8 cellular contexts compared by ENCODE assay signal in genomic region chr1:203769505-203770343, GRCh38. TPM values are rescaled to one million over a fixed set of nuclear protein-coding genes. Genes with fewer than 3 reads are reported as not detected.
DNase-seq lines count a peak whose midpoint lies in the region; ATAC-seq, FAIRE-seq and TF ChIP-seq lines count a peak whose summit lies in the region.

No MANE protein-coding gene starts in this region.

- no peaks in the 10 kb centered on the region for H3K27me3 ChIP-seq in breast epithelium
- no peaks in the 10 kb centered on the region for H3K27me3 ChIP-seq in stomach smooth muscle (ENCODE audit: control insufficient read depth in 1 of 2, insufficient read depth in 2 of 2, low read length in 2 of 2)

- TF ChIP-seq CTCF in breast epithelium (IDR thresholded peaks at IDR 0.05): no peak

- DNase-seq in GM04504 (ENCODE audit: low read depth) (peak; percentile 79), NCI-H460 (ENCODE audit: extremely low read depth, low read depth) (peak; percentile 36), breast epithelium (ENCODE audit: low spot score in 2 of 2) (peak; percentile 62 to 63), left colon (peak; percentile 80 to 90), GM12892 (ENCODE audit: insufficient read length) (no peak)

- peak; percentile 90 for ATAC-seq in left colon
- ATAC-seq in GM18907 (IDR thresholded peaks at IDR 0.05; ENCODE audit: unreplicated experiment): no peak
- ATAC-seq in HG03457 (IDR thresholded peaks at IDR 0.05; ENCODE audit: unreplicated experiment): no peak

- H3K9me3 ChIP-seq in breast epithelium (no peaks in the 10 kb centered on the region), stomach smooth muscle (ENCODE audit: control insufficient read depth in 2 of 2, low read length in 2 of 2) (no peaks in the 10 kb centered on the region)

- H3K27ac ChIP-seq in breast epithelium (peak overlapping the region; percentile 29 to 64), stomach smooth muscle (ENCODE audit: low read length) (peak overlapping the region; percentile 49)

- TF ChIP-seq POLR2A in breast epithelium (IDR thresholded peaks at IDR 0.05): no peak
- no peak for TF ChIP-seq POLR2A in GM12892 (IDR thresholded peaks at IDR 0.05; ENCODE audit: low read depth, low read length)

- no peaks in the 10 kb centered on the region for H3K36me3 ChIP-seq in breast epithelium
- H3K36me3 ChIP-seq in stomach smooth muscle (ENCODE audit: control insufficient read depth in 2 of 2, insufficient read depth in 2 of 2, low read length in 2 of 2): no peaks in the 10 kb centered on the region

- peak overlapping the region in 2 of 3 donors; percentile 32 to 52 for H3K4me3 ChIP-seq in breast epithelium
- peak overlapping the region; percentile 21 to 47 for H3K4me3 ChIP-seq in stomach smooth muscle (ENCODE audit: low read length in 2 of 2)

- H3K9ac ChIP-seq in stomach smooth muscle (ENCODE audit: low read length in 2 of 2): peak overlapping the region; percentile 43 to 55

- H3K4me1 ChIP-seq in breast epithelium (no peaks in the 10 kb centered on the region), stomach smooth muscle (ENCODE audit: control insufficient read depth, insufficient read depth, low read length) (peaks cover 22% of the 10 kb centered on the region)

- no peak for FAIRE-seq in GM12892 (lab: Jason Lieb, UNC)

- intact Hi-C loops in breast epithelium (cut with DNase I; ENCODE audit: low total_unique reads) (no loop called here), left colon (cut with DNase I, micrococcal nuclease) (no loop called here)

RNA-seq across cellular contexts. Expression of gene LAX1, which starts 4.7 kb away (rescaled TPM):
- total RNA-seq in NCI-H460 (2014; rRNA removed; shearing (Covaris generic)): not detected in 2 replicates
- polyA plus RNA-seq in NCI-H460 (2014; cell fraction: nucleus; rRNA removed): not detected in 2 replicates
- 1 to 10 TPM in 2 of 3 donors, under 1 TPM in 1; 0.88 to 2.7 (median 2.0) TPM for total RNA-seq in breast epithelium
- 1 to 10 TPM in 1 of 2 donors, under 1 TPM in 1; 0.98 to 3.5 TPM for total RNA-seq in left colon
- polyA plus RNA-seq in GM12892 (2012; ENCODE audit: missing spikeins): 5.2 TPM

RNA-seq across cellular contexts. Expression of gene ZBED6, which starts 25.7 kb away (rescaled TPM):
- total RNA-seq in NCI-H460 (2014; rRNA removed; shearing (Covaris generic)): 21.4 and 22.8 TPM in 2 replicates
- polyA plus RNA-seq in NCI-H460 (2014; cell fraction: nucleus; rRNA removed): 2.5 and 11.5 TPM in 2 replicates
- 10 to 100 TPM; 22.7 to 37.8 (median 28.8) TPM for total RNA-seq in breast epithelium
- total RNA-seq in left colon: 10 to 100 TPM; 24.4 to 26.7 TPM
- 5.1 TPM for polyA plus RNA-seq in GM12892 (2012; ENCODE audit: missing spikeins)

RNA-seq across cellular contexts. Expression of gene ZC3H11A, which starts 25.7 kb away (rescaled TPM):
- total RNA-seq in NCI-H460 (2014; rRNA removed; shearing (Covaris generic)): 155 and 162 TPM in 2 replicates
- polyA plus RNA-seq in NCI-H460 (2014; cell fraction: nucleus; rRNA removed): 125 and 163 TPM in 2 replicates
- total RNA-seq in breast epithelium (100 to 1,000 TPM; 102 to 154 (median 124) TPM), left colon (10 to 100 TPM; 65.0 to 71.9 TPM)
- 56.9 TPM for polyA plus RNA-seq in GM12892 (2012; ENCODE audit: missing spikeins)
